14 cellular contexts compared by ENCODE assay signal in the genomic region with DNA sequence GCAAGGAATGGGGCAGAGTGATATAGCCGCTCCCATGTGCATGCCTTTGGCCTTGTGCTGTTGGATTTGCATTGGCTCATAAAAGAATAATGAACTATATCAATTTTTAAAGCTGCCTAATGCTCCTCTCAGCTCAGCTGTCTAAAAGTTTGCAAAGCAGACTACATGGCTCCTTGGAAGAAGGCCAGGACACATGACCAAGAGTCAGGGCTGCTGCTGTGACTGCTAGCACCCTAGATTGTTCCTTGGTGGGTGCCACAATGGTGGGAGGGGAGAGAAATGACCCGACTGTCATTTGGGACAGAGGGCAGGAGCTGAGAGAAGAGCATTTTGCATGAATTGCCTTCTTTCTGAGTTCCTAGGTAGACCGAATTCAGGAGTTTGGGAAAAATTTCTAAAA.
"Had no signal": no experiment of that assay in that cellular context is flagged by ENCODE, and none has a peak within 500 bp of the region (broad histone marks: within the 10 kb centered on the region; RNA-seq: fewer than 3 reads in every experiment).

No MANE protein-coding gene starts in this region.

- H2AFZ ChIP-seq: PC-9 had no signal

- H3K4me3 ChIP-seq: PC-9, Peyer's patch, SJCRH30 had no signal

- H3K9ac ChIP-seq: KMS-11 had no signal

- H3K9me3 ChIP-seq: Peyer's patch, SJCRH30 had no signal

- DNase-seq: IMR-90, NCI-H1105 treated with DMSO at 0.1 percent for 48 hours, NCI-H1417 treated with DMSO at 0.1 percent for 48 hours, NCI-H1694 treated with DMSO at 0.1 percent for 48 hours, NCI-H1930, NCI-H510A, NCI-H524 treated with DMSO at 0.1 percent for 48 hours, PC-9 had no signal

- ATAC-seq: Right ventricle myocardium inferior, SK-N-SH treated with all-trans-retinoic acid at 6 μM for 48 hours had no signal

- H3K27me3 ChIP-seq: Peyer's patch, SJCRH30 had no signal

- H3K27ac ChIP-seq: KMS-11, PC-9, Peyer's patch, SJCRH30 had no signal

- H3K36me3 ChIP-seq: Peyer's patch, SJCRH30 had no signal

- H3K4me1 ChIP-seq: Peyer's patch, SJCRH30 had no signal

- H3K4me2 ChIP-seq: KMS-11, PC-9 had no signal

- FAIRE-seq: HepG2 had no signal
